2 cellular contexts compared by ENCODE assay signal in genomic region chr5:109928046-109928445, GRCh38.
TF ChIP-seq lines count a peak whose summit lies in the region.

No MANE protein-coding gene starts in this region.

TF ChIP-seq in liver, 16 proteins besides CTCF, POLR2A, EP300 and RAD21 (continued from another document):
- TF ChIP-seq REST (IDR thresholded peaks at IDR 0.05), result no peak

TF ChIP-seq in HepG2, 621 proteins besides CTCF, POLR2A, EP300 and RAD21 (continued from another document):
- TF ChIP-seq, protein P1, sequence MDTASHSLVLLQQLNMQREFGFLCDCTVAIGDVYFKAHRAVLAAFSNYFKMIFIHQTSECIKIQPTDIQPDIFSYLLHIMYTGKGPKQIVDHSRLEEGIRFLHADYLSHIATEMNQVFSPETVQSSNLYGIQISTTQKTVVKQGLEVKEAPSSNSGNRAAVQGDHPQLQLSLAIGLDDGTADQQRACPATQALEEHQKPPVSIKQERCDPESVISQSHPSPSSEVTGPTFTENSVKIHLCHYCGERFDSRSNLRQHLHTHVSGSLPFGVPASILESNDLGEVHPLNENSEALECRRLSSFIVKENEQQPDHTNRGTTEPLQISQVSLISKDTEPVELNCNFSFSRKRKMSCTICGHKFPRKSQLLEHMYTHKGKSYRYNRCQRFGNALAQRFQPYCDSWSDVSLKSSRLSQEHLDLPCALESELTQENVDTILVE (CRISPR knock-in tag; IDR thresholded peaks at IDR 0.05), result no peak
- no peak for TF ChIP-seq MTF1 (CRISPR knock-in tag; IDR thresholded peaks at IDR 0.05)
- TF ChIP-seq SKI (IDR thresholded peaks at IDR 0.05; ENCODE audit: partially characterized antibody), result no peak
- no peak for TF ChIP-seq ZNF761 (CRISPR knock-in tag; conservative IDR thresholded peaks at IDR 0.05)
- no peak for TF ChIP-seq NFE2L2 (IDR thresholded peaks at IDR 0.05; ENCODE audit: low read length)
- TF ChIP-seq ZFP91 (CRISPR knock-in tag; IDR thresholded peaks at IDR 0.05; ENCODE audit: borderline replicate concordance), result no peak
- TF ChIP-seq ZNF883 (CRISPR knock-in tag; IDR thresholded peaks at IDR 0.05; ENCODE audit: not compliant biosample characterization), result no peak
